ENCODE assay signal across 21 cellular contexts in genomic region chr17:59470624-59471297, GRCh38.
"Had no signal": no experiment of that assay in that cellular context is flagged by ENCODE, and none has a peak within 500 bp of the region (broad histone marks: within the 10 kb centered on the region; RNA-seq: fewer than 3 reads in every experiment).

No MANE protein-coding gene starts in this region.

- H3K4me1 Mint-ChIP-seq: memory B cell; mesothelial cell of epicardium; stimulated activated memory B cell treated with anti-CD40 and anti-IgM and Interleukin-4, amounts not matched to agents 10 μg/mL and 1 μg/mL and 100 μg/mL, for 72 hours had no signal

- ATAC-seq: left lung; lower lobe of right lung; natural killer cell; right cardiac atrium; stimulated activated memory B cell treated with anti-CD40 and anti-IgM and Interleukin-4, amounts not matched to agents 10 μg/mL and 1 μg/mL and 100 μg/mL, for 72 hours; stimulated activated naive CD8-positive, alpha-beta T cell treated with anti-CD3 and anti-CD28 coated beads, Interleukin-15, amount 100 ng/mL, for 72 hours had no signal

- H3K4me1 ChIP-seq: heart left ventricle, left lung, lower lobe of right lung, testis, tibial nerve had no signal

- H3K36me3 ChIP-seq: heart left ventricle, left lung, lower lobe of right lung, tibial nerve had no signal

- H3K9me3 Mint-ChIP-seq: dendritic cell treated with granulocyte-macrophage colony-stimulating factor and Interleukin-4, amounts not matched to agents 40 ng/mL and 50 ng/mL, for 4 days; memory B cell; mesothelial cell of epicardium; natural killer cell; neural crest cell; stimulated activated memory B cell treated with anti-CD40 and anti-IgM and Interleukin-4, amounts not matched to agents 10 μg/mL and 1 μg/mL and 100 μg/mL, for 72 hours; stimulated activated naive CD8-positive, alpha-beta T cell treated with anti-CD3 and anti-CD28 coated beads, Interleukin-15, amount 100 ng/mL, for 72 hours had no signal

- H3K27me3 Mint-ChIP-seq: dendritic cell treated with granulocyte-macrophage colony-stimulating factor and Interleukin-4, amounts not matched to agents 40 ng/mL and 50 ng/mL, for 4 days; stimulated activated naive CD8-positive, alpha-beta T cell treated with anti-CD3 and anti-CD28 coated beads, Interleukin-15, amount 100 ng/mL, for 72 hours had no signal

- H3K27ac Mint-ChIP-seq: dendritic cell treated with granulocyte-macrophage colony-stimulating factor and Interleukin-4, amounts not matched to agents 40 ng/mL and 50 ng/mL, for 4 days; memory B cell; mesothelial cell of epicardium; natural killer cell; stimulated activated memory B cell treated with anti-CD40 and anti-IgM and Interleukin-4, amounts not matched to agents 10 μg/mL and 1 μg/mL and 100 μg/mL, for 72 hours; stimulated activated naive CD8-positive, alpha-beta T cell treated with anti-CD3 and anti-CD28 coated beads, Interleukin-15, amount 100 ng/mL, for 72 hours had no signal

- H3K27me3 ChIP-seq: heart left ventricle, left lung, testis, tibial nerve had no signal

- H3K27ac ChIP-seq: heart left ventricle, left lung, lower lobe of right lung, testis, tibial nerve had no signal

- H3K36me3 Mint-ChIP-seq: memory B cell; mesothelial cell of epicardium; natural killer cell; stimulated activated memory B cell treated with anti-CD40 and anti-IgM and Interleukin-4, amounts not matched to agents 10 μg/mL and 1 μg/mL and 100 μg/mL, for 72 hours had no signal

- H3K9me3 ChIP-seq: heart left ventricle, left lung, lower lobe of right lung, testis, tibial nerve had no signal

- H3K4me3 Mint-ChIP-seq: dendritic cell treated with granulocyte-macrophage colony-stimulating factor and Interleukin-4, amounts not matched to agents 40 ng/mL and 50 ng/mL, for 4 days; memory B cell; mesothelial cell of epicardium; neural crest cell; stimulated activated memory B cell treated with anti-CD40 and anti-IgM and Interleukin-4, amounts not matched to agents 10 μg/mL and 1 μg/mL and 100 μg/mL, for 72 hours; stimulated activated naive CD8-positive, alpha-beta T cell treated with anti-CD3 and anti-CD28 coated beads, Interleukin-15, amount 100 ng/mL, for 72 hours had no signal

- H3K4me3 ChIP-seq: heart left ventricle, left lung, lower lobe of right lung, testis, tibial nerve had no signal

- DNase-seq: cerebellar nuclear complex; erythroblast; foreskin melanocyte; heart left ventricle; hippocampal formation; kidney glomerular epithelial cell; left lung; lower lobe of right lung; natural killer cell; posterior cingulate gyrus; right cardiac atrium; stimulated activated CD4-positive, alpha-beta T cell treated with anti-CD3 and anti-CD28 coated beads, Interleukin-4, amount 100 ng/mL, for 1 hour; stimulated activated CD8-positive, alpha-beta memory T cell treated with anti-CD3 and anti-CD28 coated beads, Interleukin-4, amount 100 ng/mL, for 48 hours; stimulated activated naive CD8-positive, alpha-beta T cell treated with anti-CD3 and anti-CD28 coated beads, Interleukin-15, amount 100 ng/mL, for 72 hours; testis had no signal
